Comparison of ENCODE assay signal across 19 cellular contexts in genomic region chr10:78188459-78188858, GRCh38.
A peak's percentile ranks its signal among the peaks of the same experiment; 100 is the strongest.
DNase-seq lines count a peak whose midpoint lies in the region; ATAC-seq, FAIRE-seq and TF ChIP-seq lines count a peak whose summit lies in the region.
"Had no signal": no experiment of that assay in that cellular context is flagged by ENCODE, and none has a peak within 500 bp of the region (broad histone marks: within the 10 kb centered on the region; RNA-seq: fewer than 3 reads in every experiment).

No MANE protein-coding gene starts in this region.

- WGBS in spleen, 5 donors: 58 to 80% (median 71%) methylated on average over 4 of the region's 4 CpGs

- H3K9me1 ChIP-seq in endothelial cell of umbilical vein (replicated peaks; ENCODE audit: control insufficient read depth, extremely low read depth, insufficient read depth, low read length): no peaks in the 10 kb centered on the region

- no peaks in the 10 kb centered on the region for H4K20me1 ChIP-seq in endothelial cell of umbilical vein (replicated peaks; ENCODE audit: control insufficient read depth, extremely low read depth, insufficient read depth, low read length)

- ATAC-seq in left ventricle myocardium superior: peak; percentile 54
- ATAC-seq: GM23338, HCT116 had no signal

- BruUV-seq in endothelial cell of umbilical vein (replicated peaks; lab: Mats Ljungman, UMichigan) (no TSS peak), Caco-2 (replicated peaks; lab: Mats Ljungman, UMichigan) (no TSS peak)

- H2AFZ ChIP-seq in endothelial cell of umbilical vein (ENCODE audit: low read depth, low read length): no peak overlapping the region
- H2AFZ ChIP-seq: GM23338 had no signal

- H3K9ac ChIP-seq in endothelial cell of umbilical vein (replicated peaks; ENCODE audit: extremely low read depth, insufficient read depth, low read length): no peak overlapping the region

- no peak overlapping the region for H3K27ac ChIP-seq in left ventricle myocardium inferior (replicated peaks)
- no peak overlapping the region for H3K27ac ChIP-seq in endothelial cell of umbilical vein (ENCODE audit: insufficient read depth, low read depth, low read length)
- no peak overlapping the region for H3K27ac ChIP-seq in spleen

- no peak overlapping the region for H3K4me3 Mint-ChIP-seq in neural crest cell
- no peak overlapping the region for H3K4me3 Mint-ChIP-seq in Caco-2 (ENCODE audit: unreplicated experiment)
- H3K4me3 Mint-ChIP-seq: CD4-positive, alpha-beta memory T cell; GM23338; H9 had no signal

- peaks cover 7% of the 10 kb centered on the region for H3K9me3 ChIP-seq in left ventricle myocardium inferior (replicated peaks)
- no peaks in the 10 kb centered on the region for H3K9me3 ChIP-seq in endothelial cell of umbilical vein (replicated peaks; ENCODE audit: control insufficient read depth, insufficient read depth, low read length)
- peaks cover 0 to 11% (median 7%) of the 10 kb centered on the region in 8 donors for H3K9me3 ChIP-seq in spleen
- peaks cover 4% of the 10 kb centered on the region; the same call in 1 of the 2 replicates for H3K9me3 ChIP-seq in Caco-2

- H3K9me3 Mint-ChIP-seq in neural crest cell: no peaks in the 10 kb centered on the region
- H3K9me3 Mint-ChIP-seq in Caco-2 (ENCODE audit: unreplicated experiment): no peaks in the 10 kb centered on the region

- H3K27me3 ChIP-seq in left ventricle myocardium inferior (ENCODE audit: low read depth) (no peaks in the 10 kb centered on the region), endothelial cell of umbilical vein (ENCODE audit: control insufficient read depth in 2 of 2, insufficient read depth in 2 of 2, low read length in 2 of 2) (peaks cover 0 to 6% of the 10 kb centered on the region in 2 experiments), spleen (replicated peaks in 1 of 7) (no peaks in the 10 kb centered on the region), Caco-2 (replicated peaks; ENCODE audit: control insufficient read depth, insufficient read depth, low read length) (no peaks in the 10 kb centered on the region)

- POLR2A ChIA-PET in endothelial cell of umbilical vein (lab: Charles Lee): no interaction called here
- POLR2A ChIA-PET in Caco-2 (lab: Charles Lee): no interaction called here

- H3K27ac Mint-ChIP-seq in neural crest cell (ENCODE audit: unreplicated experiment) (peak overlapping the region; percentile 63), Caco-2 (ENCODE audit: unreplicated experiment) (no peak overlapping the region)
- H3K27ac Mint-ChIP-seq: GM23338, H9 had no signal

- no peak overlapping the region for H3K4me2 ChIP-seq in endothelial cell of umbilical vein (ENCODE audit: insufficient read depth, low read length)
- H3K4me2 ChIP-seq: GM23338 had no signal

- H3K4me1 Mint-ChIP-seq in neural crest cell (no peaks in the 10 kb centered on the region), Caco-2 (ENCODE audit: low read depth, unreplicated experiment) (no peaks in the 10 kb centered on the region)
- H3K4me1 Mint-ChIP-seq: CD4-positive, alpha-beta memory T cell; GM23338; H9 had no signal

- TF ChIP-seq POLR2A in endothelial cell of umbilical vein (IDR thresholded peaks at IDR 0.05; ENCODE audit: low read depth, low read length) (no peak), spleen (IDR thresholded peaks at IDR 0.05) (no peak)

- TF ChIP-seq CTCF in left ventricle myocardium inferior (IDR thresholded peaks at IDR 0.05; ENCODE audit: borderline replicate concordance): no peak
- no peak for TF ChIP-seq CTCF in endothelial cell of umbilical vein (IDR thresholded peaks at IDR 0.05; ENCODE audit: extremely low read depth in 1 of 2, insufficient read depth in 1 of 2, low read depth in 1 of 2, low read length in 2 of 2)
- TF ChIP-seq CTCF in neural crest cell (conservative IDR thresholded peaks at IDR 0.05): no peak
- no peak for TF ChIP-seq CTCF in spleen (IDR thresholded peaks at IDR 0.05 in 8 of 11, conservative IDR thresholded peaks at IDR 0.05 in 3 of 11)
- TF ChIP-seq CTCF in Caco-2 (IDR thresholded peaks at IDR 0.05; ENCODE audit: insufficient read depth in 1 of 2, low read depth in 1 of 2, low read length in 1 of 2, severe bottlenecking in 1 of 2, unreplicated experiment in 1 of 2): no peak

- no peaks in the 10 kb centered on the region for H3K27me3 Mint-ChIP-seq in neural crest cell (ENCODE audit: low read depth)
- H3K27me3 Mint-ChIP-seq in Caco-2 (ENCODE audit: insufficient read depth, unreplicated experiment): no peaks in the 10 kb centered on the region

- FAIRE-seq in endothelial cell of umbilical vein (lab: Jason Lieb, UNC): no peak
- FAIRE-seq: GM12891, GM18507 had no signal

- H3K4me3 ChIP-seq in left ventricle myocardium inferior: no peak overlapping the region
- no peak overlapping the region for H3K4me3 ChIP-seq in endothelial cell of umbilical vein (replicated peaks in 1 of 3; ENCODE audit: insufficient read depth in 1 of 3, low read depth in 1 of 3, low read length in 3 of 3)
- no peak overlapping the region for H3K4me3 ChIP-seq in spleen
- H3K4me3 ChIP-seq in Caco-2 (ENCODE audit: low read depth, low read length): no peak overlapping the region
- H3K4me3 ChIP-seq: GM23338 had no signal

- H3K36me3 ChIP-seq in left ventricle myocardium inferior (no peaks in the 10 kb centered on the region), endothelial cell of umbilical vein (ENCODE audit: control insufficient read depth in 2 of 2, extremely low read depth in 1 of 2, insufficient read depth in 2 of 2, low read length in 2 of 2) (no peaks in the 10 kb centered on the region), spleen (no peaks in the 10 kb centered on the region), Caco-2 (ENCODE audit: control insufficient read depth, insufficient read depth, low read length) (no peaks in the 10 kb centered on the region)

- no peaks in the 10 kb centered on the region for H3K79me2 ChIP-seq in endothelial cell of umbilical vein (ENCODE audit: control insufficient read depth, insufficient read depth, low read length)

- H3K4me1 ChIP-seq in left ventricle myocardium inferior (peaks cover 31% of the 10 kb centered on the region), endothelial cell of umbilical vein (ENCODE audit: control insufficient read depth, extremely low read depth, insufficient read depth, low read length) (no peaks in the 10 kb centered on the region), spleen (peaks cover 4 to 16% (median 8%) of the 10 kb centered on the region in 6 donors), Caco-2 (no peaks in the 10 kb centered on the region)

- H3K36me3 Mint-ChIP-seq in neural crest cell (ENCODE audit: low read depth) (no peaks in the 10 kb centered on the region), Caco-2 (ENCODE audit: insufficient read depth, unreplicated experiment) (no peaks in the 10 kb centered on the region)
- H3K36me3 Mint-ChIP-seq: CD4-positive, alpha-beta memory T cell had no signal

- dilution Hi-C loops in endothelial cell of umbilical vein (cut with MboI; ENCODE audit: extremely low pct_ligation_motif_present, low sequenced_read_pairs): no loop called here

- CTCF ChIA-PET in endothelial cell of umbilical vein (lab: Charles Lee): no interaction called here
- CTCF ChIA-PET in Caco-2 (lab: Charles Lee): no interaction called here

- DNase-seq in left ventricle myocardium superior: no peak
- no peak for DNase-seq in left ventricle myocardium inferior
- peak; percentile 53 for DNase-seq in endothelial cell of umbilical vein (ENCODE audit: low read depth, low spot score)
- no peak for DNase-seq in neural crest cell (ENCODE audit: low read depth, low spot score)
- peak; percentile 22 for DNase-seq in spleen
- DNase-seq in Caco-2: no peak
- no peak for DNase-seq in effector CD8-positive, alpha-beta T cell (lab: John Stamatoyannopoulos, UW)
- no peak for DNase-seq in ecto neural progenitor cell (ENCODE audit: low spot score)
- DNase-seq: C1 segment of cervical spinal cord; CD4-positive, alpha-beta memory T cell; COR-L47; DMS53; DMS79 treated with DMSO at 0.1 percent for 48 hours; GF-D8; H9 had no signal

- intact Hi-C loops in left ventricle myocardium superior (cut with micrococcal nuclease): no loop called here
- intact Hi-C loops in left ventricle myocardium inferior (cut with micrococcal nuclease): no loop called here
- intact Hi-C loops in endothelial cell of umbilical vein (cut with micrococcal nuclease): no loop called here
- intact Hi-C loops in spleen (cut with DNase I; ENCODE audit: low total_unique reads): no loop called here
- intact Hi-C loops in Caco-2 (cut with micrococcal nuclease; ENCODE audit: unreplicated experiment): no loop called here

TF ChIP-seq in endothelial cell of umbilical vein, 7 proteins besides CTCF, POLR2A, EP300 and RAD21:
- TF ChIP-seq MYC (IDR thresholded peaks at IDR 0.05; ENCODE audit: low read depth, low read length) (no peak), POLR2AphosphoS5 (IDR thresholded peaks at IDR 0.05; ENCODE audit: insufficient read depth, low read depth, low read length) (no peak), JUN (IDR thresholded peaks at IDR 0.05; ENCODE audit: borderline replicate concordance, insufficient read depth, insufficient read length, low read depth) (no peak), EZH2 (IDR thresholded peaks at IDR 0.05; ENCODE audit: borderline replicate concordance, low read depth, low read length, severe bottlenecking) (no peak), GATA2 (IDR thresholded peaks at IDR 0.05; ENCODE audit: insufficient read depth, insufficient read length, low read depth, low read length) (no peak), FOS (IDR thresholded peaks at IDR 0.05; ENCODE audit: borderline replicate concordance, insufficient read depth, low read length) (no peak)
- TF ChIP-seq, protein P1, sequence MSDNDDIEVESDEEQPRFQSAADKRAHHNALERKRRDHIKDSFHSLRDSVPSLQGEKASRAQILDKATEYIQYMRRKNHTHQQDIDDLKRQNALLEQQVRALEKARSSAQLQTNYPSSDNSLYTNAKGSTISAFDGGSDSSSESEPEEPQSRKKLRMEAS (IDR thresholded peaks at IDR 0.05; ENCODE audit: insufficient read depth, insufficient read length): no peak

Comparison
In these comparisons a context has a peak if more than half of its experiments do, and no peak if none do; other contexts are left out.
1. DNase-seq: peak in endothelial cell of umbilical vein (single experiment) and spleen (single experiment); none in left ventricle myocardium superior (single experiment), left ventricle myocardium inferior (single experiment), neural crest cell (single experiment), Caco-2 (0 of 2), effector CD8-positive, alpha-beta T cell (single experiment) and ecto neural progenitor cell (single experiment).